20 cellular contexts compared by ENCODE assay signal in genomic region chr2:232457121-232458011, GRCh38. TPM values are rescaled to one million over a fixed set of nuclear protein-coding genes. Genes with fewer than 3 reads are reported as not detected.
A peak's percentile ranks its signal among the peaks of the same experiment; 100 is the strongest.
DNase-seq lines count a peak whose midpoint lies in the region; FAIRE-seq and TF ChIP-seq lines count a peak whose summit lies in the region.
"Had no signal": no experiment of that assay in that cellular context is flagged by ENCODE, and none has a peak within 500 bp of the region (broad histone marks: within the 10 kb centered on the region; RNA-seq: fewer than 3 reads in every experiment).

No MANE protein-coding gene starts in this region.

- peak overlapping the region; percentile 88 for H2AK5ac ChIP-seq in neuronal stem cell (ENCODE audit: low read depth, low read length)

- in situ Hi-C loops in GM13976 (cut with MboI; ENCODE audit: low sequenced_read_pairs, unreplicated experiment) = no loop called here

- peak overlapping the region; percentile 76 for H3K18ac ChIP-seq in neuronal stem cell (ENCODE audit: low read length)

- H3K4me1 ChIP-seq in duodenal mucosa (ENCODE audit: control insufficient read depth in 1 of 2, insufficient read depth in 2 of 2, low read length in 2 of 2) = peaks cover 12% of the 10 kb centered on the region in 2 donors
- H3K4me1 ChIP-seq in neuronal stem cell (ENCODE audit: control insufficient read depth in 2 of 2, insufficient read depth in 1 of 2, low read depth in 1 of 2, low read length in 2 of 2) = no peaks in the 10 kb centered on the region
- H3K4me1 ChIP-seq: BE2C, SJCRH30 had no signal

- no peaks in the 10 kb centered on the region for H3K36me3 Mint-ChIP-seq in immature natural killer cell

- no peaks in the 10 kb centered on the region for H3K9me3 Mint-ChIP-seq in immature natural killer cell
- H3K9me3 Mint-ChIP-seq: CD4-positive, alpha-beta T cell had no signal

- FAIRE-seq in GM19239 (lab: Jason Lieb, UNC) = no peak
- FAIRE-seq: K562 had no signal

- H2BK12ac ChIP-seq in neuronal stem cell (ENCODE audit: low read length) = peak overlapping the region; percentile 84

- H3K9me3 ChIP-seq in duodenal mucosa (ENCODE audit: control insufficient read depth in 1 of 2, low read length in 2 of 2) (no peaks in the 10 kb centered on the region), neuronal stem cell (replicated peaks in 1 of 2; ENCODE audit: control insufficient read depth in 2 of 2, insufficient read depth in 1 of 2, low read depth in 1 of 2, low read length in 2 of 2) (no peaks in the 10 kb centered on the region)
- H3K9me3 ChIP-seq: BE2C, SJCRH30 had no signal

- H3K4me1 Mint-ChIP-seq in immature natural killer cell = peaks cover 0 to 1% of the 10 kb centered on the region in 2 donors

- no peak overlapping the region for H4K91ac ChIP-seq in neuronal stem cell (ENCODE audit: low read depth, low read length, poor library complexity)

- no peak overlapping the region for H3K27ac Mint-ChIP-seq in immature natural killer cell
- H3K27ac Mint-ChIP-seq: CD4-positive, alpha-beta T cell had no signal

- H3K27me3 Mint-ChIP-seq in immature natural killer cell (ENCODE audit: low read depth in 3 of 3) = peaks cover 3 to 8% (median 7%) of the 10 kb centered on the region in 3 donors

- TF ChIP-seq CTCF in GM13976 (IDR thresholded peaks at IDR 0.05; ENCODE audit: borderline replicate concordance, control extremely low read depth, extremely low read depth, insufficient read depth, missing control alignments) = no peak

- no peak overlapping the region for H2BK120ac ChIP-seq in neuronal stem cell (ENCODE audit: low read depth, low read length)

- peaks cover 0 to 15% of the 10 kb centered on the region in 2 donors for H3K27me3 ChIP-seq in duodenal mucosa (ENCODE audit: control insufficient read depth in 1 of 2, insufficient read depth in 2 of 2, low read length in 2 of 2)
- peaks cover 0 to 37% (median 0%) of the 10 kb centered on the region in 3 experiments for H3K27me3 ChIP-seq in neuronal stem cell (ENCODE audit: control insufficient read depth in 3 of 3, insufficient read depth in 3 of 3, low read depth in 1 of 3, low read length in 3 of 3)

- no peak overlapping the region for H2AFZ ChIP-seq in neuronal stem cell (ENCODE audit: low read length)

- H3K4me3 ChIP-seq in duodenal mucosa (ENCODE audit: low read depth in 1 of 2, low read length in 2 of 2) (peak overlapping the region; percentile 53 to 60), neuronal stem cell (ENCODE audit: low read length in 2 of 2) (no peak overlapping the region)
- H3K4me3 ChIP-seq: K562, SJCRH30 had no signal

- DNase-seq in D341Med (ENCODE audit: low spot score) (peak; percentile 11), GM13976 (ENCODE audit: low spot score) (peak; percentile 15), neuronal stem cell (ENCODE audit: low spot score) (no peak), GM19239 (ENCODE audit: insufficient read length, low spot score) (no peak), immature natural killer cell (no peak), NCI-H526 treated with DMSO at 0.1 percent for 48 hours (lab: John Stamatoyannopoulos, UW) (no peak)
- DNase-seq: BE2C; Calu3; CD4-positive, alpha-beta T cell; DMS79 treated with DMSO at 0.1 percent for 48 hours; HCEC 1CT; NCI-H187; NCI-H345; NCI-H69; NK-92 treated with Interleukin-12 subunit alpha and Interleukin-12 subunit beta, amount 100 ng/mL, for 24 hours; SJCRH30 had no signal

- no CpG with 5 or more reads among the region's 21 CpGs for WGBS in neuronal stem cell (ENCODE audit: extremely low coverage in 2 of 2, insufficient read length in 2 of 2, insufficient replicate concordance in 1 of 2), 2 donors

- H2BK15ac ChIP-seq in neuronal stem cell (ENCODE audit: low read length) = peak overlapping the region; percentile 33

- no peak overlapping the region for H3K4ac ChIP-seq in neuronal stem cell (ENCODE audit: low read length)

- H3K4me2 ChIP-seq in neuronal stem cell (ENCODE audit: insufficient read depth, low read length, poor library complexity, severe bottlenecking) = no peak overlapping the region

- H3K36me3 ChIP-seq in duodenal mucosa (ENCODE audit: control insufficient read depth in 1 of 2, insufficient read depth in 2 of 2, low read length in 2 of 2) (no peaks in the 10 kb centered on the region), neuronal stem cell (replicated peaks in 1 of 2; ENCODE audit: control insufficient read depth in 2 of 2, insufficient read depth in 2 of 2, low read length in 2 of 2) (no peaks in the 10 kb centered on the region)
- H3K36me3 ChIP-seq: BE2C, SJCRH30 had no signal

- H3K27ac ChIP-seq in duodenal mucosa (ENCODE audit: low read depth, low read length) (no peak overlapping the region), neuronal stem cell (replicated peaks; ENCODE audit: low read length) (no peak overlapping the region)
- H3K27ac ChIP-seq: RWPE1, SJCRH30 had no signal

- no peak overlapping the region for H3K4me3 Mint-ChIP-seq in immature natural killer cell
- H3K4me3 Mint-ChIP-seq: CD4-positive, alpha-beta T cell had no signal

- no peak overlapping the region for H4K8ac ChIP-seq in neuronal stem cell (ENCODE audit: low read depth, low read length)

- peaks cover 3% of the 10 kb centered on the region for H3K79me1 ChIP-seq in neuronal stem cell (ENCODE audit: low read depth, low read length)

- H3K14ac ChIP-seq in neuronal stem cell (ENCODE audit: low read length) = peak overlapping the region; percentile 75

- no peak overlapping the region for H2BK5ac ChIP-seq in neuronal stem cell (ENCODE audit: low read length)

- H3K9ac ChIP-seq in duodenal mucosa (ENCODE audit: low read depth in 1 of 2, low read length in 2 of 2) (peak overlapping the region; percentile 60 to 74), neuronal stem cell (ENCODE audit: low read depth, low read length, poor library complexity) (peak overlapping the region; percentile 44)

- peak overlapping the region; percentile 85 for H3K23ac ChIP-seq in neuronal stem cell (ENCODE audit: low read depth, low read length, poor library complexity)

RNA-seq across cellular contexts. Expression of gene ALPI, which starts 1.4 kb away (rescaled TPM):
- not detected for polyA plus RNA-seq in neuronal stem cell (2013, experiment 1 of 2)
- polyA plus RNA-seq in neuronal stem cell (2013, experiment 2 of 2) = not detected
- not detected for polyA plus RNA-seq in immature natural killer cell
- polyA plus RNA-seq: AG04450, K562 had no signal

RNA-seq across cellular contexts. Expression of gene ECEL1, which starts 30.3 kb away (rescaled TPM):
- polyA plus RNA-seq in neuronal stem cell (2013, experiment 1 of 2) = 8.2 TPM
- polyA plus RNA-seq in neuronal stem cell (2013, experiment 2 of 2) = 7.9 TPM
- polyA plus RNA-seq in immature natural killer cell = not detected
- polyA plus RNA-seq: AG04450, K562 had no signal

RNA-seq across cellular contexts. Expression of gene ALPG, which starts 50.7 kb away (rescaled TPM):
- polyA plus RNA-seq in neuronal stem cell (2013, experiment 1 of 2) = not detected
- not detected for polyA plus RNA-seq in neuronal stem cell (2013, experiment 2 of 2)
- polyA plus RNA-seq in immature natural killer cell = not detected
- polyA plus RNA-seq: AG04450, K562 had no signal

Comparison
In these comparisons a context has a peak if more than half of its experiments do, and no peak if none do; other contexts are left out.
1. DNase-seq: peak in D341Med (single experiment) and GM13976 (single experiment); none in neuronal stem cell (single experiment), GM19239 (single experiment), immature natural killer cell (0 of 3) and NCI-H526 treated with DMSO at 0.1 percent for 48 hours (single experiment).
2. H3K4me3 ChIP-seq: peak in duodenal mucosa (2 of 2); none in neuronal stem cell (0 of 2).